Comparison of ENCODE assay signal across 7 cellular contexts in the genomic region with DNA sequence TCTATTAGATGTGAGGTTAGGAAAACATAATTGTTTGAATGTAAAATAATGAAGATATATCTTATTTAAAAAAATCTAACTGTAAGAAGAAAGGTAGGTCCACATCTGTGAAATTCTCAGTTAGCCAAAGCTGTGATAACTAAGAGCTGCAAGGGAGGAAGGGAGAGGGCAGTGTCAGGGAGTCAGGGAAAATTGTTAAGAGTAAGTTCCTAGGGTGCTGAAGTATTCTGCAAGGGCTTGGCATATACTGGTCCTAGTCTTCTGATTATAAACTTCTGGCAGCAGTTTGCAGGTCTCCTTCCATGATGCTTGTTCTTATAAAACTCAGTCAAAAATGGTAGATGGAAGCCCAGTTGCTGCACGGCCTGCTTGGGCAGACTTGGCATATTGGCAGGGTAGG.
"Had no signal": no experiment of that assay in that cellular context is flagged by ENCODE, and none has a peak within 500 bp of the region (broad histone marks: within the 10 kb centered on the region; RNA-seq: fewer than 3 reads in every experiment).

No MANE protein-coding gene starts in this region.

- H3K27ac Mint-ChIP-seq: IgD-negative memory B cell had no signal

- H3K4me3 ChIP-seq: K562 had no signal

- H3K27ac ChIP-seq: HL-60 had no signal

- ATAC-seq: HepG2, K562 had no signal

- H3K4me3 Mint-ChIP-seq: IgD-negative memory B cell had no signal

- DNase-seq: IMR-90, KBM-7, KG1 had no signal

- H3K36me3 Mint-ChIP-seq: IgD-negative memory B cell had no signal
